1 cellular context compared by ENCODE assay signal in the genomic region with DNA sequence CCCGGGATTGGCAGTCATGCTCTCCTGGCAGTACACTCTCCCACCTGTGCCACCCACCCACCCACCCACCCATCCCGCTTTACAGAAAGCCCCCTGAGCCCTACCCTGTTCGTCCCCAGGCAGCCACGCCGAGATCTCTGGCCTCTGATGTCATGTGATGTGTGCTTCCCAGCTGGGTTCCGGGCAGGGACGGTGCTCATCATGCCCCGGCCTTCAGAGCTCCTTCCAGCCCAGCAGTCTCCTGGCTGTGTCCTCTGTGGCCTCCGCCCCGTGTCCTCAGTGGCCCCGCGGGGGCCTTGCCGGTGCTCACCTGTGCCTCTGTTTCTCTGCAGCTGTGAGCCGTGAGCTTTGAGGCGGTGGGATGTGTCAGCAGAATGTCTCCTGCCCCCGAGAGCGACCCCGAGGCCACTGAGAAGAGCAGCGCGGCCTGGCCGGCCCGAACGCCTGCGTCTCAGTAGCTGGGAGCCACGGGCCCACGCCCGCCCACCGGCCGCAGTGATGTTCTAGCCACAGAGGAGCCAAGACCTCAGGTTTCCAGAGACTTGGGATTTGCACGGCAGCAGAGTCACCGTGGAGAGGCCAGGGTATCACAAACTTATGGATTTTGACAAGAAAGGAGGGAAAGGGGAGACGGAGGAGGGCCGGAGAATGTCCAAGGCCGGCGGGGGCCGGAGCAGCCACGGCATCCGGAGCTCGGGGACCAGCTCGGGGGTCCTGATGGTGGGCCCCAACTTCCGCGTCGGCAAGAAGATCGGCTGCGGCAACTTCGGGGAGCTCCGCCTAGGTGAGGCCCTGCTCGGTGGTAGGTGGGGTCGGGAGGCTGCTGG.
TF ChIP-seq lines count a peak whose summit lies in the region.

No MANE protein-coding gene starts in this region.

TF ChIP-seq in K562, 482 proteins besides CTCF, POLR2A, EP300 and RAD21:
- TF ChIP-seq ZNF76 (CRISPR knock-in tag; IDR thresholded peaks at IDR 0.05; ENCODE audit: borderline replicate concordance) = no peak
- no peak for TF ChIP-seq ZNF668 (CRISPR knock-in tag; IDR thresholded peaks at IDR 0.05)
- peak; percentile 34; the same call in 1 of the 2 replicates for TF ChIP-seq POLR2G (IDR thresholded peaks at IDR 0.05; ENCODE audit: low read depth, low read length)
